Comparison of ENCODE assay signal across 12 cellular contexts in the genomic region with DNA sequence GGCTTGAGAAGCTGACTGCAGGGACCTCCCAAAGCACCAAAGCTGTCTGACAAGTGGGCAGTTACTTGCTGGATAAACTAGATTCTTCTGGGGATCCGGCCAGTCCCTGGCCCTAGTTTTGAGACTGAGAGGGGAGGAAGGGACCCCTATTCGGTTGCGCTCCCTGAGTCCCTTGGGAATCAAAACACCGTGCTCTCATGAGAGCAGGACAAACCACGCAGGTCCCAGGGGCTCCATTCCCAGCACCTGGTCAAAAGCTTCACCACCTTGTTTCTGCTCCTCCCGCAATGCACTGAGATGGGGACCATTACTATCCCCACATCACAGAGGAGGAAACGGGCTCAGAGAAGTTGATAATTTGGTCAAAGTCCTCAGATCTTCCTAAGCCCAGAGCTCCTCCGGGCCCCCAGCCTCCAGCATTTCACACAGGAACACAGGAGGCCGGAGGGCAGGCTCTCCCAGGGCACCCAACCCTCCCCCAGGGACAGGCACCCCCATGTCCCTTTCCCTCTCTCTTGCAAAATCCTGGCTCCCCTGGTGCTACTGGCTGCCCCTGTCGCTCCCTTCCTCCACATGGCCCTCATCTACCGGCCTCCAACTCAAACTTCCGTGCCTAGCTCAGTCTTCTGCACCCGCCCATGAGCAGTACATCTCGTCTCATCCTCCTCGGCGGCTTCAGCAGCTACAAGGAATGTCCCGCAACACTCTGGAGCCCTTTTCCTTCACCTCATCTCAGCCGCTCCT. TPM values are rescaled to one million over a fixed set of nuclear protein-coding genes. Genes with fewer than 3 reads are reported as not detected.
DNase-seq lines count a peak whose midpoint lies in the region; ATAC-seq and TF ChIP-seq lines count a peak whose summit lies in the region.
"Had no signal": no experiment of that assay in that cellular context is flagged by ENCODE, and none has a peak within 500 bp of the region (broad histone marks: within the 10 kb centered on the region; RNA-seq: fewer than 3 reads in every experiment).

No MANE protein-coding gene starts in this region.

- TF ChIP-seq CTCF in mesothelial cell of epicardium (IDR thresholded peaks at IDR 0.05; ENCODE audit: unreplicated experiment), result no peak
- no peak for TF ChIP-seq CTCF in foreskin keratinocyte (conservative IDR thresholded peaks at IDR 0.05)

- H3K36me3 Mint-ChIP-seq in stimulated activated naive CD8-positive, alpha-beta T cell treated with anti-CD3 and anti-CD28 coated beads, Interleukin-15, Interleukin-2, amounts not matched to agents 100 ng/mL and 50 ng/mL, for 24 hours (ENCODE audit: low read depth), result peaks cover 35% of the 10 kb centered on the region
- peaks cover 33% of the 10 kb centered on the region for H3K36me3 Mint-ChIP-seq in activated T-helper 2 cell treated with anti-CD3 and anti-CD28 coated beads, Interferon-gamma antibody, Interleukin-2, Interleukin-4, amounts not matched to agents 10 μg/mL and 5 μg/mL and 100 μg/mL, durations not matched to agents 14 hours and 24 hours and 36 hours (ENCODE audit: low read depth)
- peaks cover 6% of the 10 kb centered on the region for H3K36me3 Mint-ChIP-seq in mesothelial cell of epicardium

- peaks cover 40% of the 10 kb centered on the region for H3K4me1 Mint-ChIP-seq in stimulated activated naive CD8-positive, alpha-beta T cell treated with anti-CD3 and anti-CD28 coated beads, Interleukin-15, Interleukin-2, amounts not matched to agents 100 ng/mL and 50 ng/mL, for 24 hours (ENCODE audit: low read depth)
- peaks cover 13% of the 10 kb centered on the region for H3K4me1 Mint-ChIP-seq in activated T-helper 2 cell treated with anti-CD3 and anti-CD28 coated beads, Interferon-gamma antibody, Interleukin-2, Interleukin-4, amounts not matched to agents 10 μg/mL and 5 μg/mL and 100 μg/mL, durations not matched to agents 14 hours and 24 hours and 36 hours (ENCODE audit: low read depth)
- peaks cover 21% of the 10 kb centered on the region for H3K4me1 Mint-ChIP-seq in mesothelial cell of epicardium

- peak overlapping the region; percentile 81 for H3K27ac Mint-ChIP-seq in stimulated activated naive CD8-positive, alpha-beta T cell treated with anti-CD3 and anti-CD28 coated beads, Interleukin-15, Interleukin-2, amounts not matched to agents 100 ng/mL and 50 ng/mL, for 24 hours
- no peak overlapping the region for H3K27ac Mint-ChIP-seq in activated T-helper 2 cell treated with anti-CD3 and anti-CD28 coated beads, Interferon-gamma antibody, Interleukin-2, Interleukin-4, amounts not matched to agents 10 μg/mL and 5 μg/mL and 100 μg/mL, durations not matched to agents 14 hours and 24 hours and 36 hours
- no peak overlapping the region for H3K27ac Mint-ChIP-seq in mesothelial cell of epicardium

- H3K4me3 Mint-ChIP-seq in stimulated activated naive CD8-positive, alpha-beta T cell treated with anti-CD3 and anti-CD28 coated beads, Interleukin-15, Interleukin-2, amounts not matched to agents 100 ng/mL and 50 ng/mL, for 24 hours, result peak overlapping the region; percentile 23
- H3K4me3 Mint-ChIP-seq in activated T-helper 2 cell treated with anti-CD3 and anti-CD28 coated beads, Interferon-gamma antibody, Interleukin-2, Interleukin-4, amounts not matched to agents 10 μg/mL and 5 μg/mL and 100 μg/mL, durations not matched to agents 14 hours and 24 hours and 36 hours (ENCODE audit: low read depth), result peak overlapping the region; percentile 48
- peak overlapping the region; percentile 27 for H3K4me3 Mint-ChIP-seq in mesothelial cell of epicardium

- H3K9me3 Mint-ChIP-seq in stimulated activated naive CD8-positive, alpha-beta T cell treated with anti-CD3 and anti-CD28 coated beads, Interleukin-15, Interleukin-2, amounts not matched to agents 100 ng/mL and 50 ng/mL, for 24 hours, result no peaks in the 10 kb centered on the region
- H3K9me3 Mint-ChIP-seq in activated T-helper 2 cell treated with anti-CD3 and anti-CD28 coated beads, Interferon-gamma antibody, Interleukin-2, Interleukin-4, amounts not matched to agents 10 μg/mL and 5 μg/mL and 100 μg/mL, durations not matched to agents 14 hours and 24 hours and 36 hours, result no peaks in the 10 kb centered on the region
- no peaks in the 10 kb centered on the region for H3K9me3 Mint-ChIP-seq in mesothelial cell of epicardium

- DNase-seq in stimulated activated naive CD8-positive, alpha-beta T cell treated with anti-CD3 and anti-CD28 coated beads, Interleukin-15, Interleukin-2, amounts not matched to agents 100 U/mL and 50 U/mL, for 24 hours, result no peak
- no peak for DNase-seq in activated T-helper 2 cell treated with anti-CD3 and anti-CD28 coated beads, Interferon-gamma antibody, Interleukin-2, Interleukin-4, amounts not matched to agents 10 μg/mL and 5 μg/mL and 100 μg/mL, durations not matched to agents 14 hours and 24 hours and 36 hours (ENCODE audit: low spot score)
- no peak for DNase-seq in mesothelial cell of epicardium (ENCODE audit: low spot score in 2 of 2, unreplicated experiment in 2 of 2)
- DNase-seq in DMS53 treated with DMSO at 0.1 percent for 48 hours (lab: John Stamatoyannopoulos, UW; ENCODE audit: unreplicated experiment), result no peak
- DNase-seq in COLO668 (lab: John Stamatoyannopoulos, UW; ENCODE audit: unreplicated experiment), result no peak
- no peak for DNase-seq in foreskin keratinocyte
- DNase-seq: activated CD4-positive, alpha-beta T cell treated with anti-CD3 and anti-CD28 coated beads, Interleukin-2, amount 50 U/mL, for 1 hour; NCI-H1930; testis had no signal

- no peaks in the 10 kb centered on the region for H3K27me3 ChIP-seq in foreskin keratinocyte
- H3K27me3 ChIP-seq: testis had no signal

- intact Hi-C loops in activated T-helper 2 cell treated with anti-CD3 and anti-CD28 coated beads, Interferon-gamma antibody, Interleukin-2, Interleukin-4, amounts not matched to agents 10 μg/mL and 5 μg/mL and 100 μg/mL, durations not matched to agents 14 hours and 24 hours and 36 hours (cut with micrococcal nuclease), result no loop called here

- ATAC-seq in stimulated activated naive CD8-positive, alpha-beta T cell treated with anti-CD3 and anti-CD28 coated beads, Interleukin-15, Interleukin-2, amounts not matched to agents 100 U/mL and 50 U/mL, for 24 hours, result no peak
- ATAC-seq in HG03045 (IDR thresholded peaks at IDR 0.05; ENCODE audit: unreplicated experiment) (no peak), foreskin keratinocyte (no peak)

- H3K27me3 Mint-ChIP-seq in stimulated activated naive CD8-positive, alpha-beta T cell treated with anti-CD3 and anti-CD28 coated beads, Interleukin-15, Interleukin-2, amounts not matched to agents 100 ng/mL and 50 ng/mL, for 24 hours, result no peaks in the 10 kb centered on the region
- no peaks in the 10 kb centered on the region for H3K27me3 Mint-ChIP-seq in activated T-helper 2 cell treated with anti-CD3 and anti-CD28 coated beads, Interferon-gamma antibody, Interleukin-2, Interleukin-4, amounts not matched to agents 10 μg/mL and 5 μg/mL and 100 μg/mL, durations not matched to agents 14 hours and 24 hours and 36 hours (ENCODE audit: low read depth)
- no peaks in the 10 kb centered on the region for H3K27me3 Mint-ChIP-seq in mesothelial cell of epicardium (ENCODE audit: low read depth)

- H3K4me1 ChIP-seq in foreskin keratinocyte, result no peaks in the 10 kb centered on the region

- no peak overlapping the region for H3K27ac ChIP-seq in foreskin keratinocyte
- H3K27ac ChIP-seq: HL-60, testis had no signal

RNA-seq across cellular contexts. Expression of a gene that starts 3.3 kb away (rescaled TPM):
- total RNA-seq in activated T-helper 2 cell treated with anti-CD3 and anti-CD28 coated beads, Interferon-gamma antibody, Interleukin-2, Interleukin-4, amounts not matched to agents 10 μg/mL and 5 μg/mL and 100 μg/mL, durations not matched to agents 14 hours and 24 hours and 36 hours, result 42.8 and 45.6 TPM in 2 replicates
- 21.2 to 21.9 TPM (median 21.4 TPM) in 3 replicates for total RNA-seq in mesothelial cell of epicardium
- 17.6 and 20.9 TPM in 2 replicates for total RNA-seq in foreskin keratinocyte
- polyA plus RNA-seq in foreskin keratinocyte, result 12.4 and 12.8 TPM in 2 replicates

RNA-seq across cellular contexts. Expression of a gene that starts 11.2 kb away (rescaled TPM):
- total RNA-seq in activated T-helper 2 cell treated with anti-CD3 and anti-CD28 coated beads, Interferon-gamma antibody, Interleukin-2, Interleukin-4, amounts not matched to agents 10 μg/mL and 5 μg/mL and 100 μg/mL, durations not matched to agents 14 hours and 24 hours and 36 hours, result 127 and 139 TPM in 2 replicates
- total RNA-seq in mesothelial cell of epicardium, result 77.8 to 91.1 TPM (median 82.2 TPM) in 3 replicates
- 78.1 and 82.0 TPM in 2 replicates for total RNA-seq in foreskin keratinocyte
- 77.8 and 81.8 TPM in 2 replicates for polyA plus RNA-seq in foreskin keratinocyte

RNA-seq across cellular contexts. Expression of a gene that starts 15.1 kb away (rescaled TPM):
- total RNA-seq in activated T-helper 2 cell treated with anti-CD3 and anti-CD28 coated beads, Interferon-gamma antibody, Interleukin-2, Interleukin-4, amounts not matched to agents 10 μg/mL and 5 μg/mL and 100 μg/mL, durations not matched to agents 14 hours and 24 hours and 36 hours, result 22.5 and 24.5 TPM in 2 replicates
- 2.8 to 3.1 TPM (median 2.9 TPM) in 3 replicates for total RNA-seq in mesothelial cell of epicardium
- total RNA-seq in foreskin keratinocyte, result 41.4 and 55.6 TPM in 2 replicates
- 49.7 and 50.2 TPM in 2 replicates for polyA plus RNA-seq in foreskin keratinocyte

RNA-seq across cellular contexts. Expression of a gene that starts 38.3 kb away (rescaled TPM):
- total RNA-seq in activated T-helper 2 cell treated with anti-CD3 and anti-CD28 coated beads, Interferon-gamma antibody, Interleukin-2, Interleukin-4, amounts not matched to agents 10 μg/mL and 5 μg/mL and 100 μg/mL, durations not matched to agents 14 hours and 24 hours and 36 hours, result 79.3 and 80.7 TPM in 2 replicates
- total RNA-seq in mesothelial cell of epicardium (42.3 to 46.0 TPM (median 45.8 TPM) in 3 replicates), foreskin keratinocyte (38.6 and 42.2 TPM in 2 replicates)
- 73.9 and 74.2 TPM in 2 replicates for polyA plus RNA-seq in foreskin keratinocyte

RNA-seq across cellular contexts. Expression of a gene that starts 47.4 kb away (rescaled TPM):
- total RNA-seq in activated T-helper 2 cell treated with anti-CD3 and anti-CD28 coated beads, Interferon-gamma antibody, Interleukin-2, Interleukin-4, amounts not matched to agents 10 μg/mL and 5 μg/mL and 100 μg/mL, durations not matched to agents 14 hours and 24 hours and 36 hours, result 15.0 and 17.6 TPM in 2 replicates
- total RNA-seq in mesothelial cell of epicardium (22.4 to 24.6 TPM (median 23.4 TPM) in 3 replicates), foreskin keratinocyte (8.8 and 12.6 TPM in 2 replicates)
- polyA plus RNA-seq in foreskin keratinocyte, result 5.3 TPM in 2 replicates
